In the genomic region with DNA sequence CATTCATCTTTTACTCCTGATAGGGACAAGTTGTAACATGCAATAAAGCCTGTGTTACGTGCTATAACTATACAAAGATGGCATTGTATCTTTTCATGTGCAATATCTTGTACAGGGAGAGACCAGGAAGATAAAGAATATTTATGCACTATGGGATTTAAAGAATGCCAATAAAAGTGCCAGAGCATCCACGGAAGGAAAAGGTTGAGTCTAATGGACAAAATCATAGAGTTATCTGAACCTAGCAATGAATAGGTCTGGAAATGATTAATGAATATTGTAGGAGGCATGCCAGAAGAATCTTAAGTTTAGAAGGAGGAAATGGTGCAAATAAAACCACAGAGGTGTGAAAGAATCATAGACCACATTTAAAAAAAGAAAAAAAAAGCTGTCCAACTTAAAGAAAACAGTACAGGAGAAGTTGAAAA, we compare ENCODE assay signal across 21 cellular contexts.
DNase-seq lines count a peak whose midpoint lies in the region; ATAC-seq and TF ChIP-seq lines count a peak whose summit lies in the region.
"Had no signal": no experiment of that assay in that cellular context is flagged by ENCODE, and none has a peak within 500 bp of the region (broad histone marks: within the 10 kb centered on the region; RNA-seq: fewer than 3 reads in every experiment).

No MANE protein-coding gene starts in this region.

- peak; percentile 60 for ATAC-seq in central memory CD8-positive, alpha-beta T cell (replicated peaks; ENCODE audit: extremely low read depth, poor library complexity, severe bottlenecking)
- ATAC-seq in mucosa of descending colon (peak; percentile 87), heart left ventricle (no peak)
- ATAC-seq: body of pancreas; heart right ventricle; Right ventricle myocardium inferior; stimulated activated naive CD8-positive, alpha-beta T cell treated with anti-CD3 and anti-CD28 coated beads, Interleukin-15, amount 100 ng/mL, for 72 hours had no signal

- POLR2A ChIA-PET in GM10248 (lab: Yijun Ruan, JAX) = no interaction called here

- no peaks in the 10 kb centered on the region for H3K27me3 ChIP-seq in heart left ventricle
- H3K27me3 ChIP-seq: body of pancreas, esophagus squamous epithelium, heart right ventricle, right atrium auricular region, upper lobe of left lung had no signal

- intact Hi-C loops in mucosa of descending colon (cut with DNase I, micrococcal nuclease) = no loop called here
- intact Hi-C loops in heart left ventricle (cut with DNase I) = no loop called here

- CTCF ChIA-PET in GM10248 (lab: Yijun Ruan, JAX) = no interaction called here

- no peak overlapping the region for H3K4me3 ChIP-seq in mucosa of descending colon
- no peak overlapping the region for H3K4me3 ChIP-seq in heart left ventricle
- H3K4me3 ChIP-seq: body of pancreas, esophagus squamous epithelium, heart right ventricle, right atrium auricular region, upper lobe of left lung had no signal

- H3K4me1 ChIP-seq in mucosa of descending colon (ENCODE audit: low read depth) = no peaks in the 10 kb centered on the region
- H3K4me1 ChIP-seq in heart left ventricle = no peaks in the 10 kb centered on the region
- H3K4me1 ChIP-seq: body of pancreas, esophagus squamous epithelium, heart right ventricle, right atrium auricular region, upper lobe of left lung had no signal

- in situ Hi-C loops in Caki2 (cut with HindIII; ENCODE audit: low pct_unique_long_range_greater_than_20kb, low sequenced_read_pairs) = no loop called here

- DNase-seq in Caki2 (ENCODE audit: low read depth) (peak; percentile 96), HT1080 (ENCODE audit: low read depth) (peak; percentile 3), mucosa of descending colon (peak in 1 of 3 donors; percentile 15), NCI-H146 (lab: John Stamatoyannopoulos, UW) (no peak), hepatic stellate cell (ENCODE audit: low spot score) (no peak), heart left ventricle (no peak), GM10248 (ENCODE audit: extremely low spot score) (no peak)
- DNase-seq in central memory CD8-positive, alpha-beta T cell (ENCODE audit: low spot score in 2 of 2) = no peak
- DNase-seq: activated CD4-positive, CD25-positive, alpha-beta regulatory T cell treated with anti-CD3 and anti-CD28 coated beads, Interleukin-2, amount 50 U/mL, for 72 hours; activated naive CD4-positive, alpha-beta T cell treated with anti-CD3 and anti-CD28 coated beads for 36 hours; body of pancreas; esophagus squamous epithelium; heart right ventricle; HFFc6; islet precursor cell; NCI-H1417 treated with DMSO at 0.1 percent for 48 hours; stimulated activated naive CD8-positive, alpha-beta T cell treated with anti-CD3 and anti-CD28 coated beads, Interleukin-15, amount 100 ng/mL, for 72 hours; upper lobe of left lung had no signal

- no peaks in the 10 kb centered on the region for H3K36me3 ChIP-seq in mucosa of descending colon (ENCODE audit: low read depth)
- H3K36me3 ChIP-seq in heart left ventricle = no peaks in the 10 kb centered on the region
- H3K36me3 ChIP-seq: esophagus squamous epithelium, heart right ventricle, right atrium auricular region, upper lobe of left lung had no signal

- no peaks in the 10 kb centered on the region for H3K9me3 Mint-ChIP-seq in central memory CD8-positive, alpha-beta T cell
- H3K9me3 Mint-ChIP-seq: activated naive CD4-positive, alpha-beta T cell treated with anti-CD3 and anti-CD28 coated beads for 36 hours; HFFc6; stimulated activated naive CD8-positive, alpha-beta T cell treated with anti-CD3 and anti-CD28 coated beads, Interleukin-15, amount 100 ng/mL, for 72 hours had no signal

- no peak overlapping the region for H3K27ac ChIP-seq in heart left ventricle
- H3K27ac ChIP-seq: C4-2B, esophagus squamous epithelium, heart right ventricle, right atrium auricular region, upper lobe of left lung had no signal

- no peaks in the 10 kb centered on the region for H3K36me3 Mint-ChIP-seq in central memory CD8-positive, alpha-beta T cell (ENCODE audit: insufficient read depth)

- peak overlapping the region; percentile 39 for H3K4me3 Mint-ChIP-seq in central memory CD8-positive, alpha-beta T cell
- H3K4me3 Mint-ChIP-seq: activated naive CD4-positive, alpha-beta T cell treated with anti-CD3 and anti-CD28 coated beads for 36 hours; HFFc6 had no signal

- H3K27ac Mint-ChIP-seq in central memory CD8-positive, alpha-beta T cell (ENCODE audit: low read depth) = peak overlapping the region; percentile 13
- H3K27ac Mint-ChIP-seq: activated naive CD4-positive, alpha-beta T cell treated with anti-CD3 and anti-CD28 coated beads for 36 hours; HFFc6; stimulated activated naive CD8-positive, alpha-beta T cell treated with anti-CD3 and anti-CD28 coated beads, Interleukin-15, amount 100 ng/mL, for 72 hours had no signal

- H3K9me3 ChIP-seq in mucosa of descending colon = no peaks in the 10 kb centered on the region
- peaks cover 0 to 5% (median 0%) of the 10 kb centered on the region in 12 donors for H3K9me3 ChIP-seq in heart left ventricle
- H3K9me3 ChIP-seq: body of pancreas, esophagus squamous epithelium, right atrium auricular region, upper lobe of left lung had no signal

- no peak for TF ChIP-seq POLR2A in heart left ventricle (IDR thresholded peaks at IDR 0.05)

- peaks cover 11% of the 10 kb centered on the region for H3K4me1 Mint-ChIP-seq in central memory CD8-positive, alpha-beta T cell

- WGBS in heart left ventricle, 4 donors = 32 to 61% (median 59%) methylated on average over 2 of the region's 2 CpGs

- TF ChIP-seq CTCF in mucosa of descending colon (IDR thresholded peaks at IDR 0.05) (no peak), heart left ventricle (IDR thresholded peaks at IDR 0.05) (no peak), GM10248 (IDR thresholded peaks at IDR 0.05; ENCODE audit: control extremely low read depth, extremely low read depth, low read depth, missing control alignments) (no peak)

- H3K27me3 Mint-ChIP-seq in central memory CD8-positive, alpha-beta T cell = no peaks in the 10 kb centered on the region
- H3K27me3 Mint-ChIP-seq: stimulated activated naive CD8-positive, alpha-beta T cell treated with anti-CD3 and anti-CD28 coated beads, Interleukin-15, amount 100 ng/mL, for 72 hours had no signal

Comparison
In these comparisons a context has a peak if more than half of its experiments do, and no peak if none do; other contexts are left out.
1. DNase-seq: peak in Caki2 (single experiment) and HT1080 (single experiment); none in central memory CD8-positive, alpha-beta T cell (0 of 2), NCI-H146 (single experiment), hepatic stellate cell (single experiment), heart left ventricle (0 of 5) and GM10248 (single experiment).
2. ATAC-seq: peak in central memory CD8-positive, alpha-beta T cell (single experiment) and mucosa of descending colon (single experiment); none in heart left ventricle (0 of 4).